Comparison of ENCODE assay signal across 35 cellular contexts in the genomic region with DNA sequence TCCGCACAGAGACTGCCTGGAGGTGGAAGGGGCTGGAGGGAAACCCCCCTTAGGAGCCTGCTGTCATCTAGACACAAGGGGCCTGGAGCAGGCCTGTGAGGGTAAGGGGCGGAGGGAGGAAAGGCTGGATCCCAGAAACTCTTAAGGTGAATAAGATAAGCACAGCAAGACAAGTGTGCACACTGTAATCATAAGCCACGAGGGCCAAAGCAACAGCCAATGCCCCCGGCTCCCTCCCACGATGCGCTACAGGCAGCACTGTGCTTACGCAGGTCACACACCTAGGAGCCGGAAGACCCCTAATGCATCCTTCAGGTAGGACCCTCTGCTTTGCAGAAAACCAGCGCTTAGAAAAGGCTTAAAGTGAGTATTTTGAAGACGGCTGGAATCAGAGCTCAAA.
"Had no signal": no experiment of that assay in that cellular context is flagged by ENCODE, and none has a peak within 500 bp of the region (broad histone marks: within the 10 kb centered on the region; RNA-seq: fewer than 3 reads in every experiment).

No MANE protein-coding gene starts in this region.

- DNase-seq: activated CD4-positive, alpha-beta T cell treated with anti-CD3 and anti-CD28 coated beads for 36 hours; activated CD4-positive, alpha-beta T cell treated with anti-CD3 and anti-CD28 coated beads, Interleukin-2, amount 10 ng/mL, durations not matched to agents 7 days and 5 days; activated CD4-positive, alpha-beta T cell treated with anti-CD3 and anti-CD28 coated beads, Interleukin-2, amount 50 U/mL, for 48 hours; activated CD8-positive, alpha-beta T cell treated with anti-CD3 and anti-CD28 coated beads, Interleukin-2, amount 10 ng/mL, durations not matched to agents 7 days and 5 days; activated naive CD4-positive, alpha-beta T cell; activated naive CD4-positive, alpha-beta T cell treated with anti-CD3 and anti-CD28 coated beads, Interleukin-2, amount 50 U/mL, for 16 hours; activated naive CD8-positive, alpha-beta T cell treated with anti-CD3 and anti-CD28 coated beads for 36 hours; activated T-cell treated with anti-CD3 and anti-CD28 coated beads, Interleukin-2, amount 50 U/mL, for 4 hours; amniotic stem cell; aorta; brain microvascular endothelial cell; KG1; MM.1S; NCI-H1092 treated with DMSO at 0.1 percent for 48 hours; NCI-H1417; NCI-H146; NCI-H187; NCI-H2029 treated with DMSO at 0.1 percent for 48 hours; NCI-H2107; NCI-H2171; NCI-H510A; NCI-H526; NCI-H748 treated with DMSO at 0.1 percent for 48 hours; NK-92 treated with Interleukin-12 subunit alpha and Interleukin-12 subunit beta, amount 100 ng/mL, for 24 hours; PC-3; RPMI8226; SHP77 treated with DMSO at 0.1 percent for 48 hours; SK-N-SH had no signal

- H3K9me3 ChIP-seq: Peyer's patch, SJSA1, SK-N-SH had no signal

- H3K27me3 Mint-ChIP-seq: activated CD4-positive, alpha-beta T cell treated with anti-CD3 and anti-CD28 coated beads for 36 hours; activated CD4-positive, alpha-beta T cell treated with anti-CD3 and anti-CD28 coated beads, Interleukin-2, amount 10 ng/mL, durations not matched to agents 7 days and 5 days had no signal

- H3K4me3 Mint-ChIP-seq: activated CD4-positive, alpha-beta T cell treated with anti-CD3 and anti-CD28 coated beads for 36 hours; activated CD4-positive, alpha-beta T cell treated with anti-CD3 and anti-CD28 coated beads, Interleukin-2, amount 10 ng/mL, durations not matched to agents 7 days and 5 days; activated CD8-positive, alpha-beta T cell treated with anti-CD3 and anti-CD28 coated beads, Interleukin-2, amount 10 ng/mL, durations not matched to agents 7 days and 5 days; activated naive CD8-positive, alpha-beta T cell treated with anti-CD3 and anti-CD28 coated beads for 36 hours; activated T-cell treated with anti-CD3 and anti-CD28 coated beads, Interleukin-2, amount 50 U/mL, for 4 hours; activated T-helper 1 cell treated with anti-CD3 and anti-CD28 coated beads, Interleukin-12 subunit alpha, Interleukin-12 subunit beta, Interleukin-2, Interleukin-4 antibody, amounts not matched to agents 30 ng/mL and 10 ng/mL and 1 ng/mL, durations not matched to agents 14 hours and 24 hours and 36 hours; T-helper 1 cell treated with Interleukin-12 subunit alpha and Interleukin-12 subunit beta and Interleukin-4 antibody, amounts not matched to agents 30 μg/mL and 1 μg/mL, for 36 hours; T-helper 2 cell treated with Interferon-gamma antibody and Interleukin-4, amounts not matched to agents 5 μg/mL and 100 μg/mL, for 36 hours; WTC11 had no signal

- H3K27me3 ChIP-seq: brain microvascular endothelial cell, Peyer's patch, SJSA1 had no signal

- H3K9me3 Mint-ChIP-seq: activated CD4-positive, alpha-beta T cell treated with anti-CD3 and anti-CD28 coated beads, Interleukin-2, amount 10 ng/mL, durations not matched to agents 7 days and 5 days; activated naive CD8-positive, alpha-beta T cell treated with anti-CD3 and anti-CD28 coated beads for 36 hours; activated T-cell treated with anti-CD3 and anti-CD28 coated beads, Interleukin-2, amount 50 U/mL, for 4 hours; activated T-helper 1 cell treated with anti-CD3 and anti-CD28 coated beads, Interleukin-12 subunit alpha, Interleukin-12 subunit beta, Interleukin-2, Interleukin-4 antibody, amounts not matched to agents 30 ng/mL and 10 ng/mL and 1 ng/mL, durations not matched to agents 14 hours and 24 hours and 36 hours; T-helper 1 cell treated with Interleukin-12 subunit alpha and Interleukin-12 subunit beta and Interleukin-4 antibody, amounts not matched to agents 30 μg/mL and 1 μg/mL, for 36 hours; T-helper 2 cell treated with Interferon-gamma antibody and Interleukin-4, amounts not matched to agents 5 μg/mL and 100 μg/mL, for 36 hours; WTC11 had no signal

- H3K27ac ChIP-seq: brain microvascular endothelial cell, Peyer's patch, SJSA1 had no signal

- H3K4me1 Mint-ChIP-seq: activated CD4-positive, alpha-beta T cell treated with anti-CD3 and anti-CD28 coated beads for 36 hours; activated CD4-positive, alpha-beta T cell treated with anti-CD3 and anti-CD28 coated beads, Interleukin-2, amount 10 ng/mL, durations not matched to agents 7 days and 5 days; activated naive CD8-positive, alpha-beta T cell treated with anti-CD3 and anti-CD28 coated beads for 36 hours had no signal

- H3K4me3 ChIP-seq: Peyer's patch, SJSA1 had no signal

- H3K27ac Mint-ChIP-seq: activated CD4-positive, alpha-beta T cell treated with anti-CD3 and anti-CD28 coated beads for 36 hours; activated CD4-positive, alpha-beta T cell treated with anti-CD3 and anti-CD28 coated beads, Interleukin-2, amount 10 ng/mL, durations not matched to agents 7 days and 5 days; activated CD8-positive, alpha-beta T cell treated with anti-CD3 and anti-CD28 coated beads, Interleukin-2, amount 10 ng/mL, durations not matched to agents 7 days and 5 days; activated naive CD8-positive, alpha-beta T cell treated with anti-CD3 and anti-CD28 coated beads for 36 hours; activated T-helper 1 cell treated with anti-CD3 and anti-CD28 coated beads, Interleukin-12 subunit alpha, Interleukin-12 subunit beta, Interleukin-2, Interleukin-4 antibody, amounts not matched to agents 30 ng/mL and 10 ng/mL and 1 ng/mL, durations not matched to agents 14 hours and 24 hours and 36 hours; T-helper 1 cell treated with Interleukin-12 subunit alpha and Interleukin-12 subunit beta and Interleukin-4 antibody, amounts not matched to agents 30 μg/mL and 1 μg/mL, for 36 hours; T-helper 2 cell treated with Interferon-gamma antibody and Interleukin-4, amounts not matched to agents 5 μg/mL and 100 μg/mL, for 36 hours; WTC11 had no signal

- H3K36me3 Mint-ChIP-seq: activated naive CD8-positive, alpha-beta T cell treated with anti-CD3 and anti-CD28 coated beads for 36 hours; WTC11 had no signal

- H3K36me3 ChIP-seq: Peyer's patch, SJSA1 had no signal

- ATAC-seq: activated CD4-positive, alpha-beta T cell treated with anti-CD3 and anti-CD28 coated beads for 36 hours; activated CD4-positive, CD25-positive, alpha-beta regulatory T cell treated with anti-CD3 and anti-CD28 coated beads, Interleukin-2, amount 50 U/mL, for 24 hours; activated CD8-positive, alpha-beta T cell treated with anti-CD3 and anti-CD28 coated beads, Interleukin-2, amount 10 ng/mL, durations not matched to agents 7 days and 5 days; activated T-cell treated with anti-CD3 and anti-CD28 coated beads, Interleukin-2, amount 50 U/mL, for 4 hours; PC-3; WTC11 had no signal
